ENCODE assay signal across 1 cellular context in genomic region chr10:5396545-5396944, GRCh38.
TF ChIP-seq lines count a peak whose summit lies in the region.

No MANE protein-coding gene starts in this region.

TF ChIP-seq in GM23338, 12 proteins besides CTCF, POLR2A, EP300 and RAD21 (continued from another document):
- no peak for TF ChIP-seq ZNF462 (CRISPR knock-in tag; IDR thresholded peaks at IDR 0.05)
TF ChIP-seq in GM23338: peak in this region for 0.
